Comparison of ENCODE assay signal across 16 cellular contexts in genomic region chr6:1023229-1023628, GRCh38.
DNase-seq lines count a peak whose midpoint lies in the region; ATAC-seq and TF ChIP-seq lines count a peak whose summit lies in the region.
"Had no signal": no experiment of that assay in that cellular context is flagged by ENCODE, and none has a peak within 500 bp of the region (broad histone marks: within the 10 kb centered on the region; RNA-seq: fewer than 3 reads in every experiment).

No MANE protein-coding gene starts in this region.

- peaks cover 29% of the 10 kb centered on the region for H3K27me3 Mint-ChIP-seq in H9 (ENCODE audit: low read depth)

- H4K20me1 ChIP-seq in H9 (ENCODE audit: control insufficient read depth, insufficient read depth, insufficient read length), result no peaks in the 10 kb centered on the region
- H4K20me1 ChIP-seq: BLaER1 treated with 17β-estradiol and CSF1 and Interleukin-3, amounts not matched to agents 10 nM and 100 nM had no signal

- H2BK12ac ChIP-seq in H9 (ENCODE audit: insufficient read length, low read depth, low read length), result no peak overlapping the region

- no peak overlapping the region for H4K8ac ChIP-seq in H9 (replicated peaks; ENCODE audit: insufficient read length, low read depth, low read length)

- no peak overlapping the region for H2BK5ac ChIP-seq in H9 (ENCODE audit: insufficient read length, low read length)

- no peak for TF ChIP-seq CTCF in right atrium auricular region (IDR thresholded peaks at IDR 0.05)
- no peak for TF ChIP-seq CTCF in lung (IDR thresholded peaks at IDR 0.05; ENCODE audit: control extremely low read depth, extremely low read depth)
- no peak for TF ChIP-seq CTCF in H9 (conservative IDR thresholded peaks at IDR 0.05)

- H3K4me1 Mint-ChIP-seq in H9, result peaks cover 13 to 24% of the 10 kb centered on the region in 2 experiments
- H3K4me1 Mint-ChIP-seq: B cell had no signal

- no peak overlapping the region for H2BK15ac ChIP-seq in H9 (ENCODE audit: low read depth, low read length)

- H3K14ac ChIP-seq in H9 (ENCODE audit: insufficient read depth, low read length), result no peak overlapping the region

- peaks cover 0 to 4% (median 4%) of the 10 kb centered on the region in 3 experiments; a peak in 3 of 7 replicates for H3K36me3 Mint-ChIP-seq in H9 (ENCODE audit: insufficient read depth in 1 of 3, low read depth in 3 of 3)
- H3K36me3 Mint-ChIP-seq: CD8-positive, alpha-beta T cell had no signal

- H3K4me1 ChIP-seq in right atrium auricular region (no peaks in the 10 kb centered on the region), lung (ENCODE audit: control insufficient read depth in 2 of 2, insufficient read depth in 2 of 2, low read length in 2 of 2) (no peaks in the 10 kb centered on the region), H9 (ENCODE audit: insufficient read depth, low read length) (peaks cover 2% of the 10 kb centered on the region; the same call in 1 of the 2 replicates)
- H3K4me1 ChIP-seq: Caco-2 had no signal

- H3K36me3 ChIP-seq in right atrium auricular region, result no peaks in the 10 kb centered on the region
- H3K36me3 ChIP-seq in lung (ENCODE audit: control insufficient read depth in 2 of 2, insufficient read depth in 2 of 2, low read length in 2 of 2), result no peaks in the 10 kb centered on the region
- H3K36me3 ChIP-seq: BLaER1 treated with 17β-estradiol and CSF1 and Interleukin-3, amounts not matched to agents 10 nM and 100 nM had no signal

- H3K4ac ChIP-seq in H9 (ENCODE audit: low read depth, low read length), result no peak overlapping the region

- no peak overlapping the region for H3K56ac ChIP-seq in H9 (ENCODE audit: insufficient read length, low read depth, low read length)

- no peak overlapping the region for H4K5ac ChIP-seq in H9 (ENCODE audit: insufficient read length, low read depth, low read length)

- H2BK120ac ChIP-seq in H9 (ENCODE audit: low read depth, low read length, poor library complexity, severe bottlenecking), result no peak overlapping the region

- no peak overlapping the region for H2AK5ac ChIP-seq in H9 (ENCODE audit: insufficient read length, low read length)

- peaks cover 5 to 11% of the 10 kb centered on the region in 2 experiments; a peak in 4 of 5 replicates for H3K9me3 Mint-ChIP-seq in H9
- H3K9me3 Mint-ChIP-seq: CD4-positive, alpha-beta T cell; CD8-positive, alpha-beta T cell had no signal

- H3K4me2 ChIP-seq in H9 (ENCODE audit: insufficient read depth, insufficient read length, low read length), result no peak overlapping the region
- H3K4me2 ChIP-seq: A549; BLaER1 treated with 17β-estradiol and CSF1 and Interleukin-3, amounts not matched to agents 10 nM and 100 nM had no signal

- H3K27ac ChIP-seq in right atrium auricular region, result no peak overlapping the region
- no peak overlapping the region for H3K27ac ChIP-seq in lung (ENCODE audit: low read depth in 1 of 2, low read length in 1 of 2)
- H3K27ac ChIP-seq in H9 (ENCODE audit: insufficient read length, low read depth, low read length), result no peak overlapping the region
- H3K27ac ChIP-seq: 22Rv1; BLaER1 treated with 17β-estradiol and CSF1 and Interleukin-3, amounts not matched to agents 10 nM and 100 nM had no signal

- H2BK20ac ChIP-seq in H9 (ENCODE audit: low read depth, low read length, poor library complexity, severe bottlenecking), result no peak overlapping the region

- WGBS in lung, 2 donors, result 95 to 97% methylated on average over 4 of the region's 4 CpGs
- no CpG with 5 or more reads among the region's 4 CpGs for WGBS in H9 (ENCODE audit: extremely low coverage, insufficient read length, low lambda C conversion rate)

- intact Hi-C loops in left ventricle myocardium superior (cut with micrococcal nuclease), result no loop called here

- no peaks in the 10 kb centered on the region for H3K79me1 ChIP-seq in H9 (ENCODE audit: insufficient read depth, low read depth, low read length, poor library complexity, severe bottlenecking)

- H3K79me2 ChIP-seq in H9 (ENCODE audit: insufficient read depth, low read length), result no peaks in the 10 kb centered on the region

- H3K23ac ChIP-seq in H9 (ENCODE audit: insufficient read length, low read depth, low read length), result no peak overlapping the region

- no peak for ATAC-seq in left ventricle myocardium superior
- ATAC-seq in lung (ENCODE audit: insufficient read depth, low FRiP score), result no peak
- no peak for ATAC-seq in HG03139 (IDR thresholded peaks at IDR 0.05; ENCODE audit: unreplicated experiment)
- ATAC-seq: A549; CD8-positive, alpha-beta T cell had no signal

- H3K4me3 ChIP-seq in right atrium auricular region, result no peak overlapping the region
- no peak overlapping the region for H3K4me3 ChIP-seq in lung
- H3K4me3 ChIP-seq: A549; BLaER1 treated with 17β-estradiol and CSF1 and Interleukin-3, amounts not matched to agents 10 nM and 100 nM had no signal

- no peak overlapping the region for H4K91ac ChIP-seq in H9 (ENCODE audit: insufficient read length, low read depth, low read length)

- no peak overlapping the region for H3K18ac ChIP-seq in H9 (ENCODE audit: insufficient read length, low read depth, low read length)

- no peaks in the 10 kb centered on the region for H3K27me3 ChIP-seq in right atrium auricular region
- H3K27me3 ChIP-seq in lung (ENCODE audit: control insufficient read depth, insufficient read depth), result no peaks in the 10 kb centered on the region
- no peaks in the 10 kb centered on the region for H3K27me3 ChIP-seq in H9 (ENCODE audit: insufficient read depth, low read length)
- H3K27me3 ChIP-seq: BLaER1 treated with 17β-estradiol and CSF1 and Interleukin-3, amounts not matched to agents 10 nM and 100 nM had no signal

- peak; percentile 34 for DNase-seq in right atrium auricular region (ENCODE audit: low spot score)
- DNase-seq in left ventricle myocardium superior, result no peak
- DNase-seq in lung (ENCODE audit: low spot score), result peak; percentile 15
- DNase-seq in H9, result no peak
- DNase-seq: AML-193; Caco-2; Calu3; CD4-positive, alpha-beta T cell; CD8-positive, alpha-beta T cell; DMS79 treated with DMSO at 0.1 percent for 48 hours; GF-D8 had no signal

- no peaks in the 10 kb centered on the region for H3K23me2 ChIP-seq in H9 (ENCODE audit: insufficient read length, low read depth, low read length, poor library complexity, severe bottlenecking)

- no peak overlapping the region for H3K9ac ChIP-seq in H9 (ENCODE audit: extremely low read depth, insufficient read length, low read length)
- H3K9ac ChIP-seq: BLaER1 treated with 17β-estradiol and CSF1 and Interleukin-3, amounts not matched to agents 10 nM and 100 nM had no signal

- H3K27ac Mint-ChIP-seq in H9, result no peak overlapping the region; a peak in 1 of 7 replicates
- H3K27ac Mint-ChIP-seq: B cell; CD4-positive, alpha-beta T cell; CD8-positive, alpha-beta T cell had no signal

- H3K4me3 Mint-ChIP-seq in H9, result no peak overlapping the region
- H3K4me3 Mint-ChIP-seq: B cell; CD4-positive, alpha-beta T cell; CD8-positive, alpha-beta T cell had no signal

- no peak overlapping the region for H3T11ph ChIP-seq in H9 (ENCODE audit: low read length)

- no peak overlapping the region for H2AFZ ChIP-seq in H9 (ENCODE audit: low read length)

- H3K9me3 ChIP-seq in right atrium auricular region, result no peaks in the 10 kb centered on the region
- H3K9me3 ChIP-seq in lung (ENCODE audit: control insufficient read depth in 2 of 2, insufficient read depth in 1 of 2, low read length in 1 of 2), result peaks cover 0 to 6% of the 10 kb centered on the region in 2 donors
- no peaks in the 10 kb centered on the region for H3K9me3 ChIP-seq in H9 (ENCODE audit: control insufficient read depth, low read depth, low read length)
- H3K9me3 ChIP-seq: A549, Caco-2 had no signal

Comparison
In these comparisons a context has a peak if more than half of its experiments do, and no peak if none do; other contexts are left out.
1. DNase-seq: peak in right atrium auricular region (single experiment) and lung (single experiment); none in left ventricle myocardium superior (single experiment) and H9 (single experiment).